Comparison of ENCODE assay signal across 15 cellular contexts in the genomic region with DNA sequence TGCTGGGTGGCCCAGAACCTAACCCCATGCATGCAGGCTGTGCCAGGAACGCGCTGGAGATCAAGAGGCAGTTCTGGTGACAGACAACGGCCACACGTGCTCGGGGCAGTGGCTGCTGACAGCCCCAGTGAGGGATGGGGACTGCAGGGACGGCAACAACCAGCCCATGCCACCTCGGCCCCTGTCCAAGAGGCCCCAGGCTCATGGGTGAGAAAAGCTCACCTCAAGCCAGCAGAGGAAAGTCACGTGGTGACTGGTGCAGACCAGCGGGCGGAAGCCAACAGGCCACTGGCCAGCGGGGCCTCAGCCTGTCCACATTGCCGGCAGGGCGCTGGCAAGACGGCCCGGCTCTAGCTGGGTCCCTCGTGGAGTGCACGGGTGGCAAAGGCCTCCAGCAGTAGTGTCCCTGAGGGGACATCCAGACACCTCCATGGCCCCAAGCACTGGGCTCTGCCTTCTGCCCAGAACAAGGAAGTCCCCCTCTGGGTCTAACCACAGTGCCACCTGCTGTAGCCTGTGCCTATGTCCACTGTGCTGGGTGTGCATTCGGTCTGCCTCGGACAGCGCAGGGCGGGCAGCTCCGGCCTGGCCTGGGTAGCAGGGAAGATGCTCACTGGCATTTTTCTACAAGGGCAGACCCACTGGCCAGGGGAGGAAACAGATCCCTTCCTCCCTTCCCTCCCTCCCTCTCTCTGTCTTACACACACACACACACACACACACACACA.
DNase-seq lines count a peak whose midpoint lies in the region; ATAC-seq and TF ChIP-seq lines count a peak whose summit lies in the region.
"Had no signal": no experiment of that assay in that cellular context is flagged by ENCODE, and none has a peak within 500 bp of the region (broad histone marks: within the 10 kb centered on the region; RNA-seq: fewer than 3 reads in every experiment).

No MANE protein-coding gene starts in this region.

- H3K9me3 ChIP-seq in iPS-15b (ENCODE audit: control insufficient read depth, insufficient read depth, low read length) (no peaks in the 10 kb centered on the region), sigmoid colon (no peaks in the 10 kb centered on the region), OCI-LY7 (ENCODE audit: low read length) (no peaks in the 10 kb centered on the region)
- H3K9me3 ChIP-seq: HAP-1 had no signal

- no peak overlapping the region for H3K4me2 ChIP-seq in OCI-LY7 (ENCODE audit: low read length)

- ATAC-seq in GM18505 (IDR thresholded peaks at IDR 0.05; ENCODE audit: unreplicated experiment) = no peak

- no TSS peak for BruUV-seq in OCI-LY7 (replicated peaks; lab: Mats Ljungman, UMichigan)

- no peaks in the 10 kb centered on the region for H3K9me2 ChIP-seq in OCI-LY7 (ENCODE audit: insufficient read depth, low read length)

- DNase-seq in sigmoid colon (no peak), ureter (ENCODE audit: low spot score) (no peak), mesenteric fat pad (ENCODE audit: low spot score) (no peak), NCI-H2171 (lab: John Stamatoyannopoulos, UW) (no peak), OCI-LY7 (ENCODE audit: low spot score) (no peak)
- DNase-seq: activated CD8-positive, alpha-beta memory T cell treated with anti-CD3 and anti-CD28 coated beads for 24 hours; activated naive CD4-positive, alpha-beta T cell; EL; NCI-H1092; NCI-H510A treated with DMSO at 0.1 percent for 48 hours; stimulated activated CD4-positive, alpha-beta T cell treated with anti-CD3 and anti-CD28 coated beads, Interleukin-2, amount 100 ng/mL, for 48 hours had no signal

- WGBS in sigmoid colon, 2 donors = 90 to 91% methylated on average over 22 of the region's 22 CpGs

- H3K4me1 ChIP-seq in iPS-15b (ENCODE audit: control insufficient read depth, insufficient read depth, low read length) (peaks cover 12% of the 10 kb centered on the region), sigmoid colon (peaks cover 0 to 47% (median 36%) of the 10 kb centered on the region in 4 donors), OCI-LY7 (ENCODE audit: insufficient read depth, low read length, poor library complexity, severe bottlenecking) (no peaks in the 10 kb centered on the region)
- H3K4me1 ChIP-seq: HAP-1 had no signal

- H3K9ac ChIP-seq in iPS-15b (ENCODE audit: low read depth, low read length) = peak overlapping the region; percentile 37

- H4K20me1 ChIP-seq in OCI-LY7 (ENCODE audit: insufficient read depth, low read length) = no peaks in the 10 kb centered on the region

- H3K36me3 ChIP-seq in iPS-15b (ENCODE audit: control insufficient read depth, insufficient read depth, low read length) (peaks cover 51% of the 10 kb centered on the region), sigmoid colon (peaks cover 3 to 44% (median 15%) of the 10 kb centered on the region in 4 donors), OCI-LY7 (ENCODE audit: insufficient read depth, low read length) (peaks cover 17% of the 10 kb centered on the region)

- no peaks in the 10 kb centered on the region for H3K79me2 ChIP-seq in OCI-LY7 (ENCODE audit: insufficient read depth, low read depth, low read length)

- TF ChIP-seq POLR2A in GM18505 (IDR thresholded peaks at IDR 0.05; ENCODE audit: borderline replicate concordance, extremely low read depth, insufficient read depth, insufficient read length) = peak; percentile 13
- TF ChIP-seq POLR2A in sigmoid colon (IDR thresholded peaks at IDR 0.05) = no peak

- CTCF ChIA-PET in OCI-LY7 (lab: Charles Lee; ENCODE audit: unreplicated experiment) = no interaction called here

- intact Hi-C loops in sigmoid colon (cut with DNase I) = no loop called here
- intact Hi-C loops in OCI-LY7 (cut with micrococcal nuclease; ENCODE audit: unreplicated experiment) = no loop called here

- no peak overlapping the region for H2AFZ ChIP-seq in OCI-LY7 (ENCODE audit: low read length)

- TF ChIP-seq EP300 in sigmoid colon (IDR thresholded peaks at IDR 0.05) = no peak

- H3K27me3 ChIP-seq in iPS-15b (ENCODE audit: control insufficient read depth, insufficient read depth, low read length) = no peaks in the 10 kb centered on the region
- H3K27me3 ChIP-seq in sigmoid colon = no peaks in the 10 kb centered on the region

- POLR2A ChIA-PET in OCI-LY7 (lab: Charles Lee) = no interaction called here

- H3K27ac ChIP-seq in cingulate gyrus (ENCODE audit: low read depth, low read length) (peak overlapping the region; percentile 72), sigmoid colon (peak overlapping the region; percentile 18 to 98 (median 59)), OCI-LY7 (ENCODE audit: low read depth, low read length, poor library complexity, severe bottlenecking) (no peak overlapping the region)

- no peak overlapping the region for H3K4me3 ChIP-seq in iPS-15b (ENCODE audit: low read depth, low read length)
- H3K4me3 ChIP-seq in sigmoid colon = no peak overlapping the region
- no peak overlapping the region for H3K4me3 ChIP-seq in OCI-LY7 (ENCODE audit: low read depth, low read length, poor library complexity, severe bottlenecking)
- H3K4me3 ChIP-seq: HAP-1 had no signal

- TF ChIP-seq CTCF in sigmoid colon (IDR thresholded peaks at IDR 0.05) (no peak), OCI-LY7 (conservative IDR thresholded peaks at IDR 0.05; ENCODE audit: low read length) (no peak)
